ENCODE assay signal across 1 cellular context in genomic region chr19:18328340-18329034, GRCh38.
TF ChIP-seq lines count a peak whose summit lies in the region.

No MANE protein-coding gene starts in this region.

TF ChIP-seq in GM12878, 131 proteins besides CTCF, POLR2A, EP300 and RAD21 (continued from another document and continues in another):
- TF ChIP-seq POLR2AphosphoS2 (IDR thresholded peaks at IDR 0.05; ENCODE audit: low read depth, low read length) (no peak), REST (IDR thresholded peaks at IDR 0.05; ENCODE audit: low read depth, low read length) (no peak), RAD51 (IDR thresholded peaks at IDR 0.05) (no peak), BACH1 (IDR thresholded peaks at IDR 0.05; ENCODE audit: borderline replicate concordance) (no peak), MTA3 (IDR thresholded peaks at IDR 0.05; ENCODE audit: borderline replicate concordance, low read length) (no peak), BRCA1 (IDR thresholded peaks at IDR 0.05; ENCODE audit: low read depth, low read length) (peak; percentile 25), NR2F1 (conservative IDR thresholded peaks at IDR 0.05) (no peak), RBBP5 (conservative IDR thresholded peaks at IDR 0.05) (no peak), HSF1 (IDR thresholded peaks at IDR 0.05; ENCODE audit: low read depth, low read length) (peak; percentile 95), ETV6 (conservative IDR thresholded peaks at IDR 0.05 in 1 of 2, IDR thresholded peaks at IDR 0.05 in 1 of 2; ENCODE audit: borderline replicate concordance in 1 of 2, low read depth in 1 of 2) (no peak), NFXL1 (IDR thresholded peaks at IDR 0.05; ENCODE audit: borderline replicate concordance) (no peak), TBL1XR1 (IDR thresholded peaks at IDR 0.05; ENCODE audit: low read depth, low read length) (peak; percentile 47; the same call in 1 of the 2 replicates), STAT1 (conservative IDR thresholded peaks at IDR 0.05) (no peak), NR2C1 (IDR thresholded peaks at IDR 0.05) (no peak), ELK1 (IDR thresholded peaks at IDR 0.05; ENCODE audit: low read depth, low read length) (no peak), SIN3A (IDR thresholded peaks at IDR 0.05; ENCODE audit: low read depth, low read length) (no peak), E4F1 (IDR thresholded peaks at IDR 0.05; ENCODE audit: borderline replicate concordance, partially characterized antibody) (no peak), NFYA (IDR thresholded peaks at IDR 0.05; ENCODE audit: borderline replicate concordance, low read depth, low read length) (no peak), BCL11A (IDR thresholded peaks at IDR 0.05; ENCODE audit: low read depth, low read length) (no peak), EZH2 (IDR thresholded peaks at IDR 0.05; ENCODE audit: borderline replicate concordance, control insufficient read depth, low read depth, low read length) (no peak), E2F4 (IDR thresholded peaks at IDR 0.05; ENCODE audit: low read depth, low read length) (peak; percentile 50; the same call in 1 of the 2 replicates), SMC3 (IDR thresholded peaks at IDR 0.05; ENCODE audit: borderline replicate concordance, low read length) (peak; percentile 91), SMAD1 (IDR thresholded peaks at IDR 0.05; ENCODE audit: low read depth, partially characterized antibody) (no peak), ZNF384 (IDR thresholded peaks at IDR 0.05; ENCODE audit: borderline replicate concordance, low read depth, low read length) (peak; percentile 56; the same call in 1 of the 2 replicates), TARDBP (IDR thresholded peaks at IDR 0.05; ENCODE audit: borderline replicate concordance) (no peak), CBX5 (IDR thresholded peaks at IDR 0.05; ENCODE audit: low read depth) (no peak), BMI1 (IDR thresholded peaks at IDR 0.05; ENCODE audit: borderline replicate concordance) (no peak), KDM1A (IDR thresholded peaks at IDR 0.05; ENCODE audit: borderline replicate concordance) (no peak), MEF2B (IDR thresholded peaks at IDR 0.05; ENCODE audit: partially characterized antibody, poor library complexity, severe bottlenecking) (peak; percentile 65), SMAD5 (IDR thresholded peaks at IDR 0.05; ENCODE audit: low read depth) (peak; percentile 47; the same call in 1 of the 2 replicates), CHD1 (IDR thresholded peaks at IDR 0.05; ENCODE audit: low read depth, low read length) (no peak), HCFC1 (IDR thresholded peaks at IDR 0.05; ENCODE audit: low read length) (peak; percentile 22; the same call in 1 of the 2 replicates)
- TF ChIP-seq, protein P1, sequence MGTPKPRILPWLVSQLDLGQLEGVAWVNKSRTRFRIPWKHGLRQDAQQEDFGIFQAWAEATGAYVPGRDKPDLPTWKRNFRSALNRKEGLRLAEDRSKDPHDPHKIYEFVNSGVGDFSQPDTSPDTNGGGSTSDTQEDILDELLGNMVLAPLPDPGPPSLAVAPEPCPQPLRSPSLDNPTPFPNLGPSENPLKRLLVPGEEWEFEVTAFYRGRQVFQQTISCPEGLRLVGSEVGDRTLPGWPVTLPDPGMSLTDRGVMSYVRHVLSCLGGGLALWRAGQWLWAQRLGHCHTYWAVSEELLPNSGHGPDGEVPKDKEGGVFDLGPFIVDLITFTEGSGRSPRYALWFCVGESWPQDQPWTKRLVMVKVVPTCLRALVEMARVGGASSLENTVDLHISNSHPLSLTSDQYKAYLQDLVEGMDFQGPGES (IDR thresholded peaks at IDR 0.05): peak; percentile 63
- TF ChIP-seq, protein P2, sequence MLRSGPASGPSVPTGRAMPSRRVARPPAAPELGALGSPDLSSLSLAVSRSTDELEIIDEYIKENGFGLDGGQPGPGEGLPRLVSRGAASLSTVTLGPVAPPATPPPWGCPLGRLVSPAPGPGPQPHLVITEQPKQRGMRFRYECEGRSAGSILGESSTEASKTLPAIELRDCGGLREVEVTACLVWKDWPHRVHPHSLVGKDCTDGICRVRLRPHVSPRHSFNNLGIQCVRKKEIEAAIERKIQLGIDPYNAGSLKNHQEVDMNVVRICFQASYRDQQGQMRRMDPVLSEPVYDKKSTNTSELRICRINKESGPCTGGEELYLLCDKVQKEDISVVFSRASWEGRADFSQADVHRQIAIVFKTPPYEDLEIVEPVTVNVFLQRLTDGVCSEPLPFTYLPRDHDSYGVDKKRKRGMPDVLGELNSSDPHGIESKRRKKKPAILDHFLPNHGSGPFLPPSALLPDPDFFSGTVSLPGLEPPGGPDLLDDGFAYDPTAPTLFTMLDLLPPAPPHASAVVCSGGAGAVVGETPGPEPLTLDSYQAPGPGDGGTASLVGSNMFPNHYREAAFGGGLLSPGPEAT (IDR thresholded peaks at IDR 0.05; ENCODE audit: low read depth): peak; percentile 76
- TF ChIP-seq, protein P3, sequence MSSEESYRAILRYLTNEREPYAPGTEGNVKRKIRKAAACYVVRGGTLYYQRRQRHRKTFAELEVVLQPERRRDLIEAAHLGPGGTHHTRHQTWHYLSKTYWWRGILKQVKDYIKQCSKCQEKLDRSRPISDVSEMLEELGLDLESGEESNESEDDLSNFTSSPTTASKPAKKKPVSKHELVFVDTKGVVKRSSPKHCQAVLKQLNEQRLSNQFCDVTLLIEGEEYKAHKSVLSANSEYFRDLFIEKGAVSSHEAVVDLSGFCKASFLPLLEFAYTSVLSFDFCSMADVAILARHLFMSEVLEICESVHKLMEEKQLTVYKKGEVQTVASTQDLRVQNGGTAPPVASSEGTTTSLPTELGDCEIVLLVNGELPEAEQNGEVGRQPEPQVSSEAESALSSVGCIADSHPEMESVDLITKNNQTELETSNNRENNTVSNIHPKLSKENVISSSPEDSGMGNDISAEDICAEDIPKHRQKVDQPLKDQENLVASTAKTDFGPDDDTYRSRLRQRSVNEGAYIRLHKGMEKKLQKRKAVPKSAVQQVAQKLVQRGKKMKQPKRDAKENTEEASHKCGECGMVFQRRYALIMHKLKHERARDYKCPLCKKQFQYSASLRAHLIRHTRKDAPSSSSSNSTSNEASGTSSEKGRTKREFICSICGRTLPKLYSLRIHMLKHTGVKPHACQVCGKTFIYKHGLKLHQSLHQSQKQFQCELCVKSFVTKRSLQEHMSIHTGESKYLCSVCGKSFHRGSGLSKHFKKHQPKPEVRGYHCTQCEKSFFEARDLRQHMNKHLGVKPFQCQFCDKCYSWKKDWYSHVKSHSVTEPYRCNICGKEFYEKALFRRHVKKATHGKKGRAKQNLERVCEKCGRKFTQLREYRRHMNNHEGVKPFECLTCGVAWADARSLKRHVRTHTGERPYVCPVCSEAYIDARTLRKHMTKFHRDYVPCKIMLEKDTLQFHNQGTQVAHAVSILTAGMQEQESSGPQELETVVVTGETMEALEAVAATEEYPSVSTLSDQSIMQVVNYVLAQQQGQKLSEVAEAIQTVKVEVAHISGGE (CRISPR knock-in tag; IDR thresholded peaks at IDR 0.05): no peak
- TF ChIP-seq, protein P4, sequence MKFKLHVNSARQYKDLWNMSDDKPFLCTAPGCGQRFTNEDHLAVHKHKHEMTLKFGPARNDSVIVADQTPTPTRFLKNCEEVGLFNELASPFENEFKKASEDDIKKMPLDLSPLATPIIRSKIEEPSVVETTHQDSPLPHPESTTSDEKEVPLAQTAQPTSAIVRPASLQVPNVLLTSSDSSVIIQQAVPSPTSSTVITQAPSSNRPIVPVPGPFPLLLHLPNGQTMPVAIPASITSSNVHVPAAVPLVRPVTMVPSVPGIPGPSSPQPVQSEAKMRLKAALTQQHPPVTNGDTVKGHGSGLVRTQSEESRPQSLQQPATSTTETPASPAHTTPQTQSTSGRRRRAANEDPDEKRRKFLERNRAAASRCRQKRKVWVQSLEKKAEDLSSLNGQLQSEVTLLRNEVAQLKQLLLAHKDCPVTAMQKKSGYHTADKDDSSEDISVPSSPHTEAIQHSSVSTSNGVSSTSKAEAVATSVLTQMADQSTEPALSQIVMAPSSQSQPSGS (IDR thresholded peaks at IDR 0.05; ENCODE audit: low read length): no peak
